In the genomic region with DNA sequence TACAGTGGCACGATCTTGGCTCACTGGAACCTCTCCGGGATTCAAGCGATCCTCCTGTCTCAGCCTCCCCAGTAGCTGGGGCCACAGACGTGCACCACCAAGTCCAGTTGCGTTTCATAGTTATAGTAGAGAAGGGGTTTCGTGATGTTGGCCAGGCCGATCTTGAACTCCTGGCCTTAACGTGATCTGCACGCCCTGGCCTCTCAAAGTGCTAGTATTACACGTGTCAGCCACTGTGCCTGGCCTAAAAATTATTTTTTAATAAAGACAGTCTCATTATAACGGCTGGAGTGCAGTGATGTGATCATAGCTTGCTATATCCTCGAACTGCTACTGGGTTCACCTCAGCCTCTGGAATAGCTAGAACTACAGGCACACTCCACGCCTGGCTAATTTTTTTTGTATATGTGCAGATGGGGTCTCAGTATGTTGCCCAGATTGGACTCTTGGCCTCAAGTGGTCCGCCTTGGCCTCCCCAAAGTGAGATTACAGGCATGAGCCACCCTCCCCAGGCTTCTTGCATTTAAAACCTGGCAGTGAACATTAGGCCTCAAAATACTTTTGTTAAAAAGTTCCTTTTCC, we compare ENCODE assay signal across 12 cellular contexts. TPM values are rescaled to one million over a fixed set of nuclear protein-coding genes. Genes with fewer than 3 reads are reported as not detected.
DNase-seq lines count a peak whose midpoint lies in the region; ATAC-seq, FAIRE-seq and TF ChIP-seq lines count a peak whose summit lies in the region.
"Had no signal": no experiment of that assay in that cellular context is flagged by ENCODE, and none has a peak within 500 bp of the region (broad histone marks: within the 10 kb centered on the region; RNA-seq: fewer than 3 reads in every experiment).

No MANE protein-coding gene starts in this region.

- H3K9me3 Mint-ChIP-seq in CD4-positive, CD25-positive, alpha-beta regulatory T cell, result peaks cover 0 to 2% (median 0%) of the 10 kb centered on the region in 7 donors
- H3K9me3 Mint-ChIP-seq: nephron had no signal

- CTCF ChIA-PET in RWPE1 (lab: Yijun Ruan, JAX), result interaction anchor here (0.5 to 2.0 kb wide), 3 partner anchors 9 to 21 kb away, joined by 3 to 6 read pairs (median 4); no protein-coding TSS in a partner anchor

- H3K36me3 ChIP-seq in CD4-positive, CD25-positive, alpha-beta regulatory T cell (ENCODE audit: control insufficient read depth, insufficient read depth, low read length), result peaks cover 61% of the 10 kb centered on the region
- H3K36me3 ChIP-seq in hepatocyte (replicated peaks; ENCODE audit: insufficient read depth, low read depth), result peaks cover 3% of the 10 kb centered on the region

- 93% methylated on average over 14 of the region's 14 CpGs for WGBS in hepatocyte (ENCODE audit: low lambda C conversion rate, missing lambda C conversion rate)

- no peaks in the 10 kb centered on the region for H3K9me2 ChIP-seq in hepatocyte (replicated peaks; ENCODE audit: insufficient read depth)

- POLR2A ChIA-PET in RWPE1 (lab: Yijun Ruan, JAX; ENCODE audit: low non-redundant PET), result interaction anchor here (0.7 kb wide), 1 partner anchor 1181 kb away, joined by 3 read pairs; no protein-coding TSS in a partner anchor

- peak overlapping the region; percentile 16 for H3K27ac ChIP-seq in CD4-positive, CD25-positive, alpha-beta regulatory T cell (ENCODE audit: insufficient read depth, low read length, poor library complexity, severe bottlenecking)
- peak overlapping the region; percentile 37 for H3K27ac ChIP-seq in RWPE1
- H3K27ac ChIP-seq in hepatocyte, result no peak overlapping the region

- DNase-seq in CD4-positive, CD25-positive, alpha-beta regulatory T cell, result no peak
- DNase-seq in GM12892 (ENCODE audit: insufficient read length) (no peak), RWPE1 (ENCODE audit: low spot score) (no peak), hepatocyte (ENCODE audit: low spot score) (no peak), DMS53 treated with DMSO at 0.1 percent for 48 hours (lab: John Stamatoyannopoulos, UW; ENCODE audit: unreplicated experiment) (no peak), GM19240 (ENCODE audit: insufficient read length, low spot score) (no peak), NOMO-1 (lab: John Stamatoyannopoulos, UW; ENCODE audit: unreplicated experiment in 2 of 2) (no peak), CD1c-positive myeloid dendritic cell (ENCODE audit: extremely low spot score) (no peak)
- DNase-seq: CD8-positive, alpha-beta memory T cell; left cardiac atrium had no signal

- H3K9me3 ChIP-seq in CD4-positive, CD25-positive, alpha-beta regulatory T cell (ENCODE audit: control insufficient read depth in 2 of 2, low read length in 2 of 2), result no peaks in the 10 kb centered on the region
- no peaks in the 10 kb centered on the region for H3K9me3 ChIP-seq in hepatocyte (ENCODE audit: low read depth)

- H3K4me3 Mint-ChIP-seq in CD4-positive, CD25-positive, alpha-beta regulatory T cell, result peak overlapping the region in 2 of 4 donors; percentile 13 to 66

- no peak overlapping the region for H2AFZ ChIP-seq in hepatocyte

- H3K4me1 ChIP-seq in CD4-positive, CD25-positive, alpha-beta regulatory T cell (ENCODE audit: control insufficient read depth, insufficient read depth, low read length, poor library complexity, severe bottlenecking), result peaks cover 49% of the 10 kb centered on the region
- H3K4me1 ChIP-seq in hepatocyte (ENCODE audit: insufficient read depth), result peaks cover 20% of the 10 kb centered on the region

- no peaks in the 10 kb centered on the region for H3K27me3 ChIP-seq in CD4-positive, CD25-positive, alpha-beta regulatory T cell (ENCODE audit: control insufficient read depth, insufficient read depth, low read length)
- H3K27me3 ChIP-seq in hepatocyte, result no peaks in the 10 kb centered on the region

- TF ChIP-seq CTCF in RWPE1 (conservative IDR thresholded peaks at IDR 0.05; ENCODE audit: low read depth) (no peak), hepatocyte (IDR thresholded peaks at IDR 0.05; ENCODE audit: poor library complexity) (no peak)

- H3K4me3 ChIP-seq in CD4-positive, CD25-positive, alpha-beta regulatory T cell (ENCODE audit: low read depth, low read length), result no peak overlapping the region
- no peak overlapping the region for H3K4me3 ChIP-seq in hepatocyte

- H4K20me1 ChIP-seq in hepatocyte (ENCODE audit: insufficient read depth, poor library complexity, severe bottlenecking), result peaks cover 90% of the 10 kb centered on the region

- H3K4me1 Mint-ChIP-seq in CD4-positive, CD25-positive, alpha-beta regulatory T cell, result peaks cover 31 to 81% (median 59%) of the 10 kb centered on the region in 4 donors

- H3K79me2 ChIP-seq in hepatocyte, result peaks cover 93% of the 10 kb centered on the region

- H3K27ac Mint-ChIP-seq in CD4-positive, CD25-positive, alpha-beta regulatory T cell, result no peak overlapping the region

- H3K4me2 ChIP-seq in hepatocyte, result peak overlapping the region; percentile 88

- no peak for ATAC-seq in CD4-positive, CD25-positive, alpha-beta regulatory T cell (ENCODE audit: low read depth in 2 of 2)
- ATAC-seq: left cardiac atrium had no signal

- FAIRE-seq in GM12892 (lab: Jason Lieb, UNC), result no peak
- FAIRE-seq: endometrium had no signal

- peaks cover 13% of the 10 kb centered on the region for H3K27me3 Mint-ChIP-seq in CD4-positive, CD25-positive, alpha-beta regulatory T cell

- TF ChIP-seq POLR2A in GM12892 (IDR thresholded peaks at IDR 0.05; ENCODE audit: low read depth, low read length), result peak; percentile 26; the same call in 1 of the 2 replicates

- H3K36me3 Mint-ChIP-seq in CD4-positive, CD25-positive, alpha-beta regulatory T cell, result peaks cover 50% of the 10 kb centered on the region

RNA-seq across cellular contexts. Expression of a gene that starts 4.4 kb away (rescaled TPM):
- total RNA-seq in CD4-positive, CD25-positive, alpha-beta regulatory T cell, result 813 TPM
- 100 to 1,000 TPM; 624 to 811 (median 766) TPM for polyA plus RNA-seq in CD4-positive, CD25-positive, alpha-beta regulatory T cell
- 6,323 TPM for polyA plus RNA-seq in GM12892 (2012; ENCODE audit: missing spikeins)
- 1,088 and 1,095 TPM in 2 replicates for total RNA-seq in hepatocyte
- polyA plus RNA-seq in hepatocyte, result 373 and 443 TPM in 2 replicates

RNA-seq across cellular contexts. Expression of a gene that starts 27.4 kb away (rescaled TPM):
- total RNA-seq in CD4-positive, CD25-positive, alpha-beta regulatory T cell, result 0.57 TPM
- under 1 TPM in 1 of 4 donors, not detected in 3; 0.18 TPM for polyA plus RNA-seq in CD4-positive, CD25-positive, alpha-beta regulatory T cell
- polyA plus RNA-seq in GM12892 (2012; ENCODE audit: missing spikeins), result 0.13 TPM
- 1.00 and 2.2 TPM in 2 replicates for total RNA-seq in hepatocyte
- polyA plus RNA-seq in hepatocyte, result 6.5 and 7.2 TPM in 2 replicates
- polyA plus RNA-seq: CD8-positive, alpha-beta memory T cell had no signal
